25 cellular contexts compared by ENCODE assay signal in genomic region chr1:11753555-11754208, GRCh38. TPM values are rescaled to one million over a fixed set of nuclear protein-coding genes. Genes with fewer than 3 reads are reported as not detected.
DNase-seq lines count a peak whose midpoint lies in the region; ATAC-seq, FAIRE-seq and TF ChIP-seq lines count a peak whose summit lies in the region.
"Had no signal": no experiment of that assay in that cellular context is flagged by ENCODE, and none has a peak within 500 bp of the region (broad histone marks: within the 10 kb centered on the region; RNA-seq: fewer than 3 reads in every experiment).

No MANE protein-coding gene starts in this region.

- H3K4me1 Mint-ChIP-seq in astrocyte (ENCODE audit: low read depth, unreplicated experiment) (peaks cover 19% of the 10 kb centered on the region), immature natural killer cell (peaks cover 8 to 15% of the 10 kb centered on the region in 2 donors)

- intact Hi-C loops in left cardiac atrium (cut with DNase I), result no loop called here
- intact Hi-C loops in left ventricle myocardium superior (cut with micrococcal nuclease), result no loop called here

- H3K4me3 Mint-ChIP-seq in astrocyte (ENCODE audit: unreplicated experiment), result no peak overlapping the region
- no peak overlapping the region for H3K4me3 Mint-ChIP-seq in immature natural killer cell
- H3K4me3 Mint-ChIP-seq: natural killer cell treated with Interleukin-12 subunit alpha and Interleukin-12 subunit beta and Interleukin-15 and Interleukin-18, amount 100 ng/mL, for 72 hours had no signal

- no peak for TF ChIP-seq CTCF in astrocyte (IDR thresholded peaks at IDR 0.05; ENCODE audit: insufficient read depth, low read depth, low read length)
- no peak for TF ChIP-seq CTCF in BE2C (IDR thresholded peaks at IDR 0.05; ENCODE audit: low read depth, low read length)

- ATAC-seq in left cardiac atrium (peak in 1 of 2 donors; percentile 35), left ventricle myocardium superior (no peak)
- ATAC-seq: natural killer cell treated with Interleukin-12 subunit alpha and Interleukin-12 subunit beta and Interleukin-15 and Interleukin-18, amount 100 ng/mL, for 72 hours had no signal

- H3K27ac Mint-ChIP-seq in astrocyte (ENCODE audit: unreplicated experiment) (peak overlapping the region; percentile 4), immature natural killer cell (peak overlapping the region in 5 of 6 donors; percentile 53 to 78 (median 57))

- DNase-seq in left cardiac atrium (peak; percentile 10), left ventricle myocardium superior (no peak), astrocyte (ENCODE audit: low read depth) (peak; percentile 39), immature natural killer cell (no peak), BE2C (no peak), T1000 (lab: John Stamatoyannopoulos, UW) (no peak), HuH-7.5 (ENCODE audit: low spot score) (no peak)
- no peak for DNase-seq in stimulated activated CD4-positive, alpha-beta T cell treated with anti-CD3 and anti-CD28 coated beads, Interleukin-2, amount 100 ng/mL, for 24 hours
- DNase-seq: activated naive CD4-positive, alpha-beta T cell; activated T-cell treated with anti-CD3 and anti-CD28 coated beads for 4 hours; C1 segment of cervical spinal cord; heart right ventricle; kidney; mammary epithelial cell; NCI-H1105; NCI-H524 treated with DMSO at 0.1 percent for 48 hours; psoas muscle; SIG-M5 had no signal

- H4K20me1 ChIP-seq in astrocyte (ENCODE audit: insufficient read depth, low read length), result no peaks in the 10 kb centered on the region

- H3K36me3 Mint-ChIP-seq in astrocyte (ENCODE audit: low read depth, unreplicated experiment) (peaks cover 3% of the 10 kb centered on the region), immature natural killer cell (peaks cover 0 to 6% (median 0%) of the 10 kb centered on the region in 3 donors)

- no peak overlapping the region for H3K27ac ChIP-seq in astrocyte (ENCODE audit: low read depth, low read length)
- H3K27ac ChIP-seq: heart right ventricle, psoas muscle, VCaP had no signal

- H3K9me3 Mint-ChIP-seq in astrocyte (ENCODE audit: unreplicated experiment) (peaks cover 10% of the 10 kb centered on the region), immature natural killer cell (no peaks in the 10 kb centered on the region)
- H3K9me3 Mint-ChIP-seq: natural killer cell treated with Interleukin-12 subunit alpha and Interleukin-12 subunit beta and Interleukin-15 and Interleukin-18, amount 100 ng/mL, for 72 hours had no signal

- H3K79me2 ChIP-seq in astrocyte (ENCODE audit: insufficient read depth, low read length), result no peaks in the 10 kb centered on the region

- no peak overlapping the region for H3K4me3 ChIP-seq in astrocyte (ENCODE audit: insufficient read depth, low read depth, low read length)
- H3K4me3 ChIP-seq in BE2C (ENCODE audit: low read depth, low read length), result no peak overlapping the region
- H3K4me3 ChIP-seq: heart right ventricle, psoas muscle had no signal

- H3K4me1 ChIP-seq in astrocyte (ENCODE audit: insufficient read depth, low read length), result no peaks in the 10 kb centered on the region
- H3K4me1 ChIP-seq in BE2C, result no peaks in the 10 kb centered on the region
- H3K4me1 ChIP-seq: psoas muscle had no signal

- H3K36me3 ChIP-seq in astrocyte (ENCODE audit: insufficient read depth, low read length) (no peaks in the 10 kb centered on the region), BE2C (no peaks in the 10 kb centered on the region)

- FAIRE-seq in astrocyte (lab: Jason Lieb, UNC), result no peak
- FAIRE-seq: A204.1, colon, GM12891, kidney had no signal

- H3K9ac ChIP-seq in astrocyte (ENCODE audit: low read length), result no peak overlapping the region

- H2AFZ ChIP-seq in astrocyte (ENCODE audit: low read depth, low read length), result no peak overlapping the region

- no peak overlapping the region for H3K4me2 ChIP-seq in astrocyte (ENCODE audit: low read length)

- H3K27me3 Mint-ChIP-seq in astrocyte (ENCODE audit: low read depth, unreplicated experiment) (peaks cover 3% of the 10 kb centered on the region), immature natural killer cell (ENCODE audit: low read depth in 3 of 3) (peaks cover 0 to 3% (median 0%) of the 10 kb centered on the region in 3 donors)
- H3K27me3 Mint-ChIP-seq: natural killer cell treated with Interleukin-12 subunit alpha and Interleukin-12 subunit beta and Interleukin-15 and Interleukin-18, amount 100 ng/mL, for 72 hours had no signal

- H3K9me3 ChIP-seq in astrocyte (ENCODE audit: insufficient read depth, low read depth, low read length), result no peaks in the 10 kb centered on the region
- no peaks in the 10 kb centered on the region for H3K9me3 ChIP-seq in BE2C
- H3K9me3 ChIP-seq: heart right ventricle, psoas muscle had no signal

- no peaks in the 10 kb centered on the region for H3K27me3 ChIP-seq in astrocyte (ENCODE audit: insufficient read depth, low read length)
- no peaks in the 10 kb centered on the region for H3K27me3 ChIP-seq in BE2C
- H3K27me3 ChIP-seq: heart right ventricle had no signal

RNA-seq across cellular contexts. Expression of gene C1orf167, which starts 8.3 kb away (rescaled TPM):
- total RNA-seq in left cardiac atrium (1 to 10 TPM; 1.2 to 1.3 TPM), left ventricle myocardium superior (2.1 TPM), astrocyte (not detected in 2 replicates)
- 1 to 10 TPM in 1 of 3 donors, not detected in 2; 3.0 TPM for polyA plus RNA-seq in immature natural killer cell
- 2.3 TPM for polyA plus RNA-seq in BE2C (2012; ENCODE audit: insufficient read depth, insufficient read length, low read depth)
- total RNA-seq: LHCN-M2; mammary epithelial cell; natural killer cell treated with Interleukin-12 subunit alpha and Interleukin-12 subunit beta and Interleukin-15 and Interleukin-18, amount 100 ng/mL, for 72 hours; T-helper 1 cell treated with Interleukin-12 subunit alpha and Interleukin-12 subunit beta and Interleukin-4 antibody, amounts not matched to agents 30 ng/mL and 1 ng/mL, for 36 hours had no signal
- polyA plus RNA-seq: mammary epithelial cell had no signal

RNA-seq across cellular contexts. Expression of gene AGTRAP, which starts 17.7 kb away (rescaled TPM):
- total RNA-seq in left cardiac atrium, result 10 to 100 TPM; 25.4 to 25.7 TPM
- total RNA-seq in left ventricle myocardium superior, result 13.4 TPM
- 38.7 and 46.3 TPM in 2 replicates for total RNA-seq in astrocyte
- 100 to 1,000 TPM; 319 to 591 (median 324) TPM for polyA plus RNA-seq in immature natural killer cell
- 8.3 TPM for polyA plus RNA-seq in BE2C (2012; ENCODE audit: insufficient read depth, insufficient read length, low read depth)

RNA-seq across cellular contexts. Expression of gene MTHFR, which starts 52.1 kb away (rescaled TPM):
- 10 to 100 TPM; 40.1 to 64.3 TPM for total RNA-seq in left cardiac atrium
- 37.9 TPM for total RNA-seq in left ventricle myocardium superior
- 11.5 and 13.0 TPM in 2 replicates for total RNA-seq in astrocyte
- 10 to 100 TPM in 1 of 3 donors, 1 to 10 TPM in 2; 5.0 to 15.2 (median 7.6) TPM for polyA plus RNA-seq in immature natural killer cell
- 12.7 TPM for polyA plus RNA-seq in BE2C (2012; ENCODE audit: insufficient read depth, insufficient read length, low read depth)

RNA-seq across cellular contexts. Expression of gene CLCN6, which starts 52.3 kb away (rescaled TPM):
- total RNA-seq in left cardiac atrium (10 to 100 TPM; 32.1 to 49.0 TPM), left ventricle myocardium superior (15.4 TPM), astrocyte (16.7 and 22.4 TPM in 2 replicates)
- 1 to 10 TPM; 1.1 to 3.6 (median 1.5) TPM for polyA plus RNA-seq in immature natural killer cell
- polyA plus RNA-seq in BE2C (2012; ENCODE audit: insufficient read depth, insufficient read length, low read depth), result 10.9 TPM

Comparison
In these comparisons a context has a peak if more than half of its experiments do, and no peak if none do; other contexts are left out.
1. DNase-seq: peak in left cardiac atrium (single experiment) and astrocyte (single experiment); none in left ventricle myocardium superior (single experiment), immature natural killer cell (0 of 3), BE2C (single experiment), stimulated activated CD4-positive, alpha-beta T cell treated with anti-CD3 and anti-CD28 coated beads, Interleukin-2, amount 100 ng/mL, for 24 hours (0 of 2), T1000 (single experiment) and HuH-7.5 (single experiment).